ENCODE assay signal across 8 cellular contexts in the genomic region with DNA sequence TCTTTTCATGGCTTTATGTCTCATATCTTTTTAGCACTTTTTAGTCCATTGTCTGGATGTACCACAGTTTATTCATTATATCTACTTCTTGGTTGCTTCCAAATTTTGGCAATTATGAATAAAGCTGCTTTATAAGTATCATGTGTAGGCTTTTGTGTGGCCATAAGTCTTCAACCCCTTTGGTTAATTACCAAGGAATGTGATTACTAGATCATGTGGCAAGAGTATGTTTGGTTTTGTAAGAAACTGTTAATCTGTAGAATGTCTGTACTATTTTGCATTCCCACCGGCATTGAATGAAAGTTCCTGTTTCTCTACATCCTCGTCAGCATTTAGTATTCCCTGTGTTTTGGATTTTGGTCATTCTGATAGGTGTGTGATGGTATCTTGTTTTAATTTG.
"Had no signal": no experiment of that assay in that cellular context is flagged by ENCODE, and none has a peak within 500 bp of the region (broad histone marks: within the 10 kb centered on the region; RNA-seq: fewer than 3 reads in every experiment).

No MANE protein-coding gene starts in this region.

- FAIRE-seq: G401.6, GM12878, GM12891, GM12892, GM18507, GM19239 had no signal

- DNase-seq: GDM1, GF-D8 had no signal

- ATAC-seq: GM12878 had no signal

- H3K4me3 ChIP-seq: GM12878 had no signal
